ENCODE assay signal across 1 cellular context in the genomic region with DNA sequence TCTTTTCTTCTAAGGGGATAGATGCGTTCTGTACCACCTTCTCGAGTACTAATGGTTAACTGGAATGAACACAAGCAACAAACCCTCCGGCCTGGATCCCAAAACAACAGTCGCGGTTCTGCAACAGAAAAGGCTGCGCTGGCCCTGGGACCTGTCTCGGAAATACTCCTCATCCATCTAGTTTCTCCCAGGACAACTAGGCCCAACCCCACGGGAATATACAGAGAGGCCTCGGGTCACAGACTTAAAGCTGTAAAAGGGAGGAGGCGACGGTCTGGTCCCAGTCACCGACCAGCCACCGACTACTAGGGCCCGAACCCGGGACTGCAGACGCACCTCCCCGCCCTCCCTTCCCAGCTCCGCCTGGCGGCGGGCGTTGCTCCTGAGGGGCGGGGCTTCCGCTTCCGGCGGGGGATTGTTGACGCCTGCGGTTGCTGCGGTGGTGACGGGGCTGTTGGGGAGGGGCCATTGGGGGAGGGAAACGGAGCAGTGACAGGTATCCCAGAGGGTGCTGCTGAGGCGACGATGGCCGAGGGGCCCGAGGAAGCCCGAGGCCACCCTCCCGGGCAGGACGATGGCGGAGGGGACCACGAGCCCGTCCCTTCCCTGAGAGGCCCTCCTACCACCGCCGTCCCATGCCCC.
TF ChIP-seq lines count a peak whose summit lies in the region.

A gene with protein sequence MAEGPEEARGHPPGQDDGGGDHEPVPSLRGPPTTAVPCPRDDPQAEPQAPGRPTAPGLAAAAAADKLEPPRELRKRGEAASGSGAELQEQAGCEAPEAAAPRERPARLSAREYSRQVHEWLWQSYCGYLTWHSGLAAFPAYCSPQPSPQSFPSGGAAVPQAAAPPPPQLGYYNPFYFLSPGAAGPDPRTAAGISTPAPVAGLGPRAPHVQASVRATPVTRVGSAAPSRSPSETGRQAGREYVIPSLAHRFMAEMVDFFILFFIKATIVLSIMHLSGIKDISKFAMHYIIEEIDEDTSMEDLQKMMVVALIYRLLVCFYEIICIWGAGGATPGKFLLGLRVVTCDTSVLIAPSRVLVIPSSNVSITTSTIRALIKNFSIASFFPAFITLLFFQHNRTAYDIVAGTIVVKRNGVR (plus strand): TSS at position 418 of the 642 bp plus-strand sequence. CDS start 108 bp downstream, at position 526.

TF ChIP-seq in HepG2, 621 proteins besides CTCF, POLR2A, EP300 and RAD21 (continued from another document and continues in another):
- 0 out of 2 replicates have a peak, but pooled peaks have one; percentile 62 for TF ChIP-seq KAT7 (CRISPR knock-in tag; IDR thresholded peaks at IDR 0.05; ENCODE audit: borderline replicate concordance)
- peak; percentile 98 for TF ChIP-seq MAZ (IDR thresholded peaks at IDR 0.05; ENCODE audit: borderline replicate concordance, low read depth, low read length)
- peak; percentile 99 for TF ChIP-seq MAZ (CRISPR knock-in tag; IDR thresholded peaks at IDR 0.05; ENCODE audit: low read depth)
- TF ChIP-seq SOX6 (IDR thresholded peaks at IDR 0.05): no peak
- peak; percentile 50 for TF ChIP-seq SOX6 (CRISPR knock-in tag; IDR thresholded peaks at IDR 0.05)
- no peak; the same call in 1 of the 2 replicates for TF ChIP-seq ZNF143 (CRISPR knock-in tag; IDR thresholded peaks at IDR 0.05)
- peak; percentile 84 for TF ChIP-seq GATAD1 (CRISPR knock-in tag; IDR thresholded peaks at IDR 0.05)
- TF ChIP-seq ZNF329 (CRISPR knock-in tag; IDR thresholded peaks at IDR 0.05; ENCODE audit: low read depth): peak; percentile 21; the same call in 1 of the 2 replicates
- no peak for TF ChIP-seq U2AF2 (IDR thresholded peaks at IDR 0.05; ENCODE audit: low read depth, low read length)
- TF ChIP-seq, protein P1, sequence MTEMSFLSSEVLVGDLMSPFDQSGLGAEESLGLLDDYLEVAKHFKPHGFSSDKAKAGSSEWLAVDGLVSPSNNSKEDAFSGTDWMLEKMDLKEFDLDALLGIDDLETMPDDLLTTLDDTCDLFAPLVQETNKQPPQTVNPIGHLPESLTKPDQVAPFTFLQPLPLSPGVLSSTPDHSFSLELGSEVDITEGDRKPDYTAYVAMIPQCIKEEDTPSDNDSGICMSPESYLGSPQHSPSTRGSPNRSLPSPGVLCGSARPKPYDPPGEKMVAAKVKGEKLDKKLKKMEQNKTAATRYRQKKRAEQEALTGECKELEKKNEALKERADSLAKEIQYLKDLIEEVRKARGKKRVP (CRISPR knock-in tag; IDR thresholded peaks at IDR 0.05): 0 out of 4 replicates have a peak, but pooled peaks of 1 of the 2 experiments have one; percentile 66
- TF ChIP-seq, protein P2, sequence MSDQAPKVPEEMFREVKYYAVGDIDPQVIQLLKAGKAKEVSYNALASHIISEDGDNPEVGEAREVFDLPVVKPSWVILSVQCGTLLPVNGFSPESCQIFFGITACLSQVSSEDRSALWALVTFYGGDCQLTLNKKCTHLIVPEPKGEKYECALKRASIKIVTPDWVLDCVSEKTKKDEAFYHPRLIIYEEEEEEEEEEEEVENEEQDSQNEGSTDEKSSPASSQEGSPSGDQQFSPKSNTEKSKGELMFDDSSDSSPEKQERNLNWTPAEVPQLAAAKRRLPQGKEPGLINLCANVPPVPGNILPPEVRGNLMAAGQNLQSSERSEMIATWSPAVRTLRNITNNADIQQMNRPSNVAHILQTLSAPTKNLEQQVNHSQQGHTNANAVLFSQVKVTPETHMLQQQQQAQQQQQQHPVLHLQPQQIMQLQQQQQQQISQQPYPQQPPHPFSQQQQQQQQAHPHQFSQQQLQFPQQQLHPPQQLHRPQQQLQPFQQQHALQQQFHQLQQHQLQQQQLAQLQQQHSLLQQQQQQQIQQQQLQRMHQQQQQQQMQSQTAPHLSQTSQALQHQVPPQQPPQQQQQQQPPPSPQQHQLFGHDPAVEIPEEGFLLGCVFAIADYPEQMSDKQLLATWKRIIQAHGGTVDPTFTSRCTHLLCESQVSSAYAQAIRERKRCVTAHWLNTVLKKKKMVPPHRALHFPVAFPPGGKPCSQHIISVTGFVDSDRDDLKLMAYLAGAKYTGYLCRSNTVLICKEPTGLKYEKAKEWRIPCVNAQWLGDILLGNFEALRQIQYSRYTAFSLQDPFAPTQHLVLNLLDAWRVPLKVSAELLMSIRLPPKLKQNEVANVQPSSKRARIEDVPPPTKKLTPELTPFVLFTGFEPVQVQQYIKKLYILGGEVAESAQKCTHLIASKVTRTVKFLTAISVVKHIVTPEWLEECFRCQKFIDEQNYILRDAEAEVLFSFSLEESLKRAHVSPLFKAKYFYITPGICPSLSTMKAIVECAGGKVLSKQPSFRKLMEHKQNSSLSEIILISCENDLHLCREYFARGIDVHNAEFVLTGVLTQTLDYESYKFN (CRISPR knock-in tag; conservative IDR thresholded peaks at IDR 0.05): peak; percentile 68
- TF ChIP-seq POLR2AphosphoS5 (IDR thresholded peaks at IDR 0.05; ENCODE audit: low read depth, low read length): peak; percentile 93
- no peak for TF ChIP-seq ZNF713 (CRISPR knock-in tag; IDR thresholded peaks at IDR 0.05)
- no peak for TF ChIP-seq ZNF678 (CRISPR knock-in tag; IDR thresholded peaks at IDR 0.05)
- TF ChIP-seq CEBPG (CRISPR knock-in tag; IDR thresholded peaks at IDR 0.05): peak; percentile 21
- TF ChIP-seq, protein P3, sequence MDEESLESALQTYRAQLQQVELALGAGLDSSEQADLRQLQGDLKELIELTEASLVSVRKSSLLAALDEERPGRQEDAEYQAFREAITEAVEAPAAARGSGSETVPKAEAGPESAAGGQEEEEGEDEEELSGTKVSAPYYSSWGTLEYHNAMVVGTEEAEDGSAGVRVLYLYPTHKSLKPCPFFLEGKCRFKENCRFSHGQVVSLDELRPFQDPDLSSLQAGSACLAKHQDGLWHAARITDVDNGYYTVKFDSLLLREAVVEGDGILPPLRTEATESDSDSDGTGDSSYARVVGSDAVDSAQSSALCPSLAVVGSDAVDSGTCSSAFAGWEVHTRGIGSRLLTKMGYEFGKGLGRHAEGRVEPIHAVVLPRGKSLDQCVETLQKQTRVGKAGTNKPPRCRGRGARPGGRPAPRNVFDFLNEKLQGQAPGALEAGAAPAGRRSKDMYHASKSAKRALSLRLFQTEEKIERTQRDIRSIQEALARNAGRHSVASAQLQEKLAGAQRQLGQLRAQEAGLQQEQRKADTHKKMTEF (CRISPR knock-in tag; IDR thresholded peaks at IDR 0.05): peak; percentile 78
- TF ChIP-seq, protein P4, sequence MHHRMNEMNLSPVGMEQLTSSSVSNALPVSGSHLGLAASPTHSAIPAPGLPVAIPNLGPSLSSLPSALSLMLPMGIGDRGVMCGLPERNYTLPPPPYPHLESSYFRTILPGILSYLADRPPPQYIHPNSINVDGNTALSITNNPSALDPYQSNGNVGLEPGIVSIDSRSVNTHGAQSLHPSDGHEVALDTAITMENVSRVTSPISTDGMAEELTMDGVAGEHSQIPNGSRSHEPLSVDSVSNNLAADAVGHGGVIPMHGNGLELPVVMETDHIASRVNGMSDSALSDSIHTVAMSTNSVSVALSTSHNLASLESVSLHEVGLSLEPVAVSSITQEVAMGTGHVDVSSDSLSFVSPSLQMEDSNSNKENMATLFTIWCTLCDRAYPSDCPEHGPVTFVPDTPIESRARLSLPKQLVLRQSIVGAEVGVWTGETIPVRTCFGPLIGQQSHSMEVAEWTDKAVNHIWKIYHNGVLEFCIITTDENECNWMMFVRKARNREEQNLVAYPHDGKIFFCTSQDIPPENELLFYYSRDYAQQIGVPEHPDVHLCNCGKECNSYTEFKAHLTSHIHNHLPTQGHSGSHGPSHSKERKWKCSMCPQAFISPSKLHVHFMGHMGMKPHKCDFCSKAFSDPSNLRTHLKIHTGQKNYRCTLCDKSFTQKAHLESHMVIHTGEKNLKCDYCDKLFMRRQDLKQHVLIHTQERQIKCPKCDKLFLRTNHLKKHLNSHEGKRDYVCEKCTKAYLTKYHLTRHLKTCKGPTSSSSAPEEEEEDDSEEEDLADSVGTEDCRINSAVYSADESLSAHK (CRISPR knock-in tag; IDR thresholded peaks at IDR 0.05; ENCODE audit: borderline replicate concordance): no peak
- TF ChIP-seq NCOR1 (IDR thresholded peaks at IDR 0.05; ENCODE audit: borderline replicate concordance, low read length): no peak; the same call in 1 of the 2 replicates
- TF ChIP-seq, protein P5, sequence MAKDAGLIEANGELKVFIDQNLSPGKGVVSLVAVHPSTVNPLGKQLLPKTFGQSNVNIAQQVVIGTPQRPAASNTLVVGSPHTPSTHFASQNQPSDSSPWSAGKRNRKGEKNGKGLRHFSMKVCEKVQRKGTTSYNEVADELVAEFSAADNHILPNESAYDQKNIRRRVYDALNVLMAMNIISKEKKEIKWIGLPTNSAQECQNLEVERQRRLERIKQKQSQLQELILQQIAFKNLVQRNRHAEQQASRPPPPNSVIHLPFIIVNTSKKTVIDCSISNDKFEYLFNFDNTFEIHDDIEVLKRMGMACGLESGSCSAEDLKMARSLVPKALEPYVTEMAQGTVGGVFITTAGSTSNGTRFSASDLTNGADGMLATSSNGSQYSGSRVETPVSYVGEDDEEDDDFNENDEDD (CRISPR knock-in tag; IDR thresholded peaks at IDR 0.05; ENCODE audit: borderline replicate concordance): peak; percentile 57; the same call in 1 of the 2 replicates
- TF ChIP-seq ZNF468 (CRISPR knock-in tag; IDR thresholded peaks at IDR 0.05): no peak
- TF ChIP-seq, protein P6, sequence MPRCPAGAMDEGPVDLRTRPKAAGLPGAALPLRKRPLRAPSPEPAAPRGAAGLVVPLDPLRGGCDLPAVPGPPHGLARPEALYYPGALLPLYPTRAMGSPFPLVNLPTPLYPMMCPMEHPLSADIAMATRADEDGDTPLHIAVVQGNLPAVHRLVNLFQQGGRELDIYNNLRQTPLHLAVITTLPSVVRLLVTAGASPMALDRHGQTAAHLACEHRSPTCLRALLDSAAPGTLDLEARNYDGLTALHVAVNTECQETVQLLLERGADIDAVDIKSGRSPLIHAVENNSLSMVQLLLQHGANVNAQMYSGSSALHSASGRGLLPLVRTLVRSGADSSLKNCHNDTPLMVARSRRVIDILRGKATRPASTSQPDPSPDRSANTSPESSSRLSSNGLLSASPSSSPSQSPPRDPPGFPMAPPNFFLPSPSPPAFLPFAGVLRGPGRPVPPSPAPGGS (CRISPR knock-in tag; IDR thresholded peaks at IDR 0.05): peak; percentile 72
- peak; percentile 57 for TF ChIP-seq RARA (CRISPR knock-in tag; IDR thresholded peaks at IDR 0.05)
- TF ChIP-seq ZNF317 (CRISPR knock-in tag; IDR thresholded peaks at IDR 0.05): peak; percentile 84
- TF ChIP-seq ZSCAN25 (CRISPR knock-in tag; IDR thresholded peaks at IDR 0.05): peak; percentile 56
- TF ChIP-seq ZNF616 (CRISPR knock-in tag; IDR thresholded peaks at IDR 0.05; ENCODE audit: low read depth): peak; percentile 72; the same call in 1 of the 2 replicates
- TF ChIP-seq, protein P7, sequence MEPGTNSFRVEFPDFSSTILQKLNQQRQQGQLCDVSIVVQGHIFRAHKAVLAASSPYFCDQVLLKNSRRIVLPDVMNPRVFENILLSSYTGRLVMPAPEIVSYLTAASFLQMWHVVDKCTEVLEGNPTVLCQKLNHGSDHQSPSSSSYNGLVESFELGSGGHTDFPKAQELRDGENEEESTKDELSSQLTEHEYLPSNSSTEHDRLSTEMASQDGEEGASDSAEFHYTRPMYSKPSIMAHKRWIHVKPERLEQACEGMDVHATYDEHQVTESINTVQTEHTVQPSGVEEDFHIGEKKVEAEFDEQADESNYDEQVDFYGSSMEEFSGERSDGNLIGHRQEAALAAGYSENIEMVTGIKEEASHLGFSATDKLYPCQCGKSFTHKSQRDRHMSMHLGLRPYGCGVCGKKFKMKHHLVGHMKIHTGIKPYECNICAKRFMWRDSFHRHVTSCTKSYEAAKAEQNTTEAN (CRISPR knock-in tag; conservative IDR thresholded peaks at IDR 0.05): no peak; the same call in 1 of the 2 replicates
- TF ChIP-seq, protein P8, sequence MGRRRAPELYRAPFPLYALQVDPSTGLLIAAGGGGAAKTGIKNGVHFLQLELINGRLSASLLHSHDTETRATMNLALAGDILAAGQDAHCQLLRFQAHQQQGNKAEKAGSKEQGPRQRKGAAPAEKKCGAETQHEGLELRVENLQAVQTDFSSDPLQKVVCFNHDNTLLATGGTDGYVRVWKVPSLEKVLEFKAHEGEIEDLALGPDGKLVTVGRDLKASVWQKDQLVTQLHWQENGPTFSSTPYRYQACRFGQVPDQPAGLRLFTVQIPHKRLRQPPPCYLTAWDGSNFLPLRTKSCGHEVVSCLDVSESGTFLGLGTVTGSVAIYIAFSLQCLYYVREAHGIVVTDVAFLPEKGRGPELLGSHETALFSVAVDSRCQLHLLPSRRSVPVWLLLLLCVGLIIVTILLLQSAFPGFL (CRISPR knock-in tag; IDR thresholded peaks at IDR 0.05): no peak
- TF ChIP-seq ZBTB38 (CRISPR knock-in tag; IDR thresholded peaks at IDR 0.05): peak; percentile 73
- no peak for TF ChIP-seq MBD4 (IDR thresholded peaks at IDR 0.05; ENCODE audit: borderline replicate concordance, low read length)
- TF ChIP-seq ZNF230 (CRISPR knock-in tag; IDR thresholded peaks at IDR 0.05): peak; percentile 36; the same call in 1 of the 2 replicates
- TF ChIP-seq SOX5 (CRISPR knock-in tag; IDR thresholded peaks at IDR 0.05; ENCODE audit: borderline replicate concordance): peak; percentile 60; the same call in 1 of the 2 replicates
- peak; percentile 85 for TF ChIP-seq CREB1 (IDR thresholded peaks at IDR 0.05)
- peak; percentile 89 for TF ChIP-seq CREB1 (CRISPR knock-in tag; IDR thresholded peaks at IDR 0.05)
- TF ChIP-seq ZBTB1 (CRISPR knock-in tag; IDR thresholded peaks at IDR 0.05; ENCODE audit: borderline replicate concordance): peak; percentile 89; the same call in 1 of the 2 replicates
- TF ChIP-seq ATM (IDR thresholded peaks at IDR 0.05; ENCODE audit: borderline replicate concordance): no peak
- TF ChIP-seq, protein P9, sequence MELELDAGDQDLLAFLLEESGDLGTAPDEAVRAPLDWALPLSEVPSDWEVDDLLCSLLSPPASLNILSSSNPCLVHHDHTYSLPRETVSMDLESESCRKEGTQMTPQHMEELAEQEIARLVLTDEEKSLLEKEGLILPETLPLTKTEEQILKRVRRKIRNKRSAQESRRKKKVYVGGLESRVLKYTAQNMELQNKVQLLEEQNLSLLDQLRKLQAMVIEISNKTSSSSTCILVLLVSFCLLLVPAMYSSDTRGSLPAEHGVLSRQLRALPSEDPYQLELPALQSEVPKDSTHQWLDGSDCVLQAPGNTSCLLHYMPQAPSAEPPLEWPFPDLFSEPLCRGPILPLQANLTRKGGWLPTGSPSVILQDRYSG (CRISPR knock-in tag; IDR thresholded peaks at IDR 0.05): no peak
- TF ChIP-seq ZNF121 (CRISPR knock-in tag; IDR thresholded peaks at IDR 0.05): peak; percentile 68
- TF ChIP-seq RAD51 (IDR thresholded peaks at IDR 0.05; ENCODE audit: borderline replicate concordance): no peak
- TF ChIP-seq NFYC (CRISPR knock-in tag; IDR thresholded peaks at IDR 0.05): peak; percentile 47; the same call in 1 of the 2 replicates
- no peak for TF ChIP-seq ZNF75D (CRISPR knock-in tag; IDR thresholded peaks at IDR 0.05; ENCODE audit: borderline replicate concordance)
- peak; percentile 57; the same call in 1 of the 2 replicates for TF ChIP-seq SP2 (CRISPR knock-in tag; IDR thresholded peaks at IDR 0.05)
- TF ChIP-seq ISL2 (CRISPR knock-in tag; IDR thresholded peaks at IDR 0.05): 0 out of 2 replicates have a peak, but pooled peaks have one; percentile 3
